Comparison of ENCODE assay signal across 19 cellular contexts in genomic region chr21:26093094-26093493, GRCh38.
DNase-seq lines count a peak whose midpoint lies in the region; ATAC-seq and TF ChIP-seq lines count a peak whose summit lies in the region.
"Had no signal": no experiment of that assay in that cellular context is flagged by ENCODE, and none has a peak within 500 bp of the region (broad histone marks: within the 10 kb centered on the region; RNA-seq: fewer than 3 reads in every experiment).

No MANE protein-coding gene starts in this region.

- no peaks in the 10 kb centered on the region for H3K27me3 ChIP-seq in HUES48 (ENCODE audit: control insufficient read depth, insufficient read depth, low read length)
- no peaks in the 10 kb centered on the region for H3K27me3 ChIP-seq in MG63
- H3K27me3 ChIP-seq: BLaER1 had no signal

- H3K9ac ChIP-seq in HUES48 (ENCODE audit: low read depth, low read length): no peak overlapping the region
- H3K9ac ChIP-seq: BLaER1 had no signal

- H3K4me3 ChIP-seq in HUES48 (ENCODE audit: low read depth, low read length): peak overlapping the region; percentile 1; the same call in 1 of the 2 replicates
- no peak overlapping the region for H3K4me3 ChIP-seq in MG63
- H3K4me3 ChIP-seq: BLaER1 had no signal

- H3K27ac ChIP-seq in HUES48 (ENCODE audit: low read depth, low read length): peak overlapping the region; percentile 80
- H3K27ac ChIP-seq: BLaER1 had no signal

- POLR2A ChIA-PET in WTC11 (lab: Charles Lee): interaction anchor here (0.5 kb wide), 1 partner anchor 480 kb away, joined by 3 read pairs; the partner anchor contains the start of gene CYYR1
- POLR2A ChIA-PET in T-cell (lab: Charles Lee): no interaction called here

- H3K9me3 Mint-ChIP-seq in WTC11: no peaks in the 10 kb centered on the region
- H3K9me3 Mint-ChIP-seq in T-cell: no peaks in the 10 kb centered on the region
- H3K9me3 Mint-ChIP-seq: activated naive CD8-positive, alpha-beta T cell treated with anti-CD3 and anti-CD28 coated beads, Interleukin-2, amount 10 ng/mL, durations not matched to agents 7 days and 5 days; endodermal cell had no signal

- CTCF ChIA-PET in WTC11 (lab: Charles Lee) (no interaction called here), T-cell (lab: Charles Lee) (no interaction called here)

- ATAC-seq in WTC11: no peak
- no peak for ATAC-seq in T-cell (replicated peaks in 1 of 4)

- H3K36me3 Mint-ChIP-seq in WTC11 (peaks cover 20% of the 10 kb centered on the region), T-cell (peaks cover 20% of the 10 kb centered on the region)

- peak overlapping the region; percentile 90 for H3K27ac Mint-ChIP-seq in WTC11
- no peak overlapping the region for H3K27ac Mint-ChIP-seq in T-cell
- H3K27ac Mint-ChIP-seq: activated naive CD8-positive, alpha-beta T cell treated with anti-CD3 and anti-CD28 coated beads, Interleukin-2, amount 10 ng/mL, durations not matched to agents 7 days and 5 days had no signal

- H3K36me3 ChIP-seq in HUES48 (ENCODE audit: control insufficient read depth, insufficient read depth, low read length) (peaks cover 25% of the 10 kb centered on the region), MG63 (peaks cover 3% of the 10 kb centered on the region)

- DNase-seq in EH (ENCODE audit: low read depth) (peak; percentile 58), WTC11 (ENCODE audit: low spot score) (no peak), left kidney (ENCODE audit: low read depth, low spot score) (peak; percentile 46), T-cell (no peak), MG63 (no peak), amygdala (lab: John Stamatoyannopoulos, UW) (no peak)
- DNase-seq: activated CD4-positive, alpha-beta T cell treated with anti-CD3 and anti-CD28 coated beads for 48 hours; activated naive CD8-positive, alpha-beta T cell treated with anti-CD3 and anti-CD28 coated beads, Interleukin-2, amount 10 ng/mL, durations not matched to agents 7 days and 5 days; activated T-cell treated with anti-CD3 and anti-CD28 coated beads for 4 hours; central memory CD4-positive, alpha-beta T cell; DMS153; endodermal cell; NCI-H2081 treated with DMSO at 0.1 percent for 48 hours; NK-92 treated with Interleukin-12 subunit alpha and Interleukin-12 subunit beta, amount 100 ng/mL, for 24 hours; retina; SIG-M5; T-helper 9 cell had no signal

- H3K4me3 Mint-ChIP-seq in WTC11 (peak overlapping the region; percentile 30; the same call in 1 of the 2 replicates), T-cell (no peak overlapping the region)
- H3K4me3 Mint-ChIP-seq: activated naive CD8-positive, alpha-beta T cell treated with anti-CD3 and anti-CD28 coated beads, Interleukin-2, amount 10 ng/mL, durations not matched to agents 7 days and 5 days; endodermal cell had no signal

- H3K27me3 Mint-ChIP-seq in WTC11 (ENCODE audit: low read depth) (no peaks in the 10 kb centered on the region), T-cell (no peaks in the 10 kb centered on the region)
- H3K27me3 Mint-ChIP-seq: activated naive CD8-positive, alpha-beta T cell treated with anti-CD3 and anti-CD28 coated beads, Interleukin-2, amount 10 ng/mL, durations not matched to agents 7 days and 5 days had no signal

- H3K4me1 Mint-ChIP-seq in WTC11: peaks cover 79% of the 10 kb centered on the region
- peaks cover 0 to 2% (median 0%) of the 10 kb centered on the region in 3 donors for H3K4me1 Mint-ChIP-seq in T-cell
- H3K4me1 Mint-ChIP-seq: activated naive CD8-positive, alpha-beta T cell treated with anti-CD3 and anti-CD28 coated beads, Interleukin-2, amount 10 ng/mL, durations not matched to agents 7 days and 5 days had no signal

- peaks cover 39% of the 10 kb centered on the region for H3K4me1 ChIP-seq in HUES48 (ENCODE audit: control insufficient read depth, insufficient read depth, low read length)
- H3K4me1 ChIP-seq: BLaER1 had no signal

- no peak for TF ChIP-seq CTCF in WTC11 (IDR thresholded peaks at IDR 0.05)

- H3K9me3 ChIP-seq in HUES48 (ENCODE audit: control insufficient read depth, insufficient read depth, low read length) (no peaks in the 10 kb centered on the region), MG63 (no peaks in the 10 kb centered on the region)
- H3K9me3 ChIP-seq: BLaER1 had no signal

TF ChIP-seq in WTC11, 78 proteins besides CTCF, POLR2A, EP300 and RAD21:
- no peak for TF ChIP-seq NR1H2 (CRISPR knock-in tag; IDR thresholded peaks at IDR 0.05)
- no peak for TF ChIP-seq ZNF396 (CRISPR knock-in tag; IDR thresholded peaks at IDR 0.05; ENCODE audit: borderline replicate concordance)
- TF ChIP-seq FOXP4 (CRISPR knock-in tag; IDR thresholded peaks at IDR 0.05): no peak
- no peak for TF ChIP-seq PRDM15 (CRISPR knock-in tag; IDR thresholded peaks at IDR 0.05)

Comparison
In these comparisons a context has a peak if more than half of its experiments do, and no peak if none do; other contexts are left out.
1. DNase-seq: peak in EH (single experiment) and left kidney (single experiment); none in WTC11 (single experiment), T-cell (0 of 34), MG63 (single experiment) and amygdala (0 of 56).